In genomic region chr9:126325779-126326178, GRCh38 we compare ENCODE assay signal across 9 cellular contexts. TPM values are rescaled to one million over a fixed set of nuclear protein-coding genes. Genes with fewer than 3 reads are reported as not detected.
DNase-seq lines count a peak whose midpoint lies in the region; ATAC-seq and TF ChIP-seq lines count a peak whose summit lies in the region.
"Had no signal": no experiment of that assay in that cellular context is flagged by ENCODE, and none has a peak within 500 bp of the region (broad histone marks: within the 10 kb centered on the region; RNA-seq: fewer than 3 reads in every experiment).

No MANE protein-coding gene starts in this region.

- peak overlapping the region; percentile 85 for H3K27ac Mint-ChIP-seq in osteocyte (ENCODE audit: unreplicated experiment)

- no peak for TF ChIP-seq CTCF in BJ (IDR thresholded peaks at IDR 0.05; ENCODE audit: insufficient read depth, low read depth, low read length)
- no peak for TF ChIP-seq CTCF in osteocyte (IDR thresholded peaks at IDR 0.05)

- CTCF ChIA-PET in BJ (lab: Yijun Ruan, JAX) = interaction anchor here (0.8 to 1.5 kb wide), 3 partner anchors 73 to 232 kb away, joined by 4 to 6 read pairs (median 4); no protein-coding TSS in a partner anchor

- H3K4me1 ChIP-seq in duodenal mucosa (ENCODE audit: control insufficient read depth in 1 of 2, insufficient read depth in 2 of 2, low read length in 2 of 2) = peaks cover 4 to 11% of the 10 kb centered on the region in 2 donors

- H3K9me3 ChIP-seq in KOPT-K1 (ENCODE audit: insufficient read depth, low read length, poor library complexity, severe bottlenecking) = peaks cover 21% of the 10 kb centered on the region
- H3K9me3 ChIP-seq in duodenal mucosa (ENCODE audit: control insufficient read depth in 1 of 2, low read length in 2 of 2) = peaks cover 0 to 4% of the 10 kb centered on the region in 2 donors
- H3K9me3 ChIP-seq: body of pancreas had no signal

- no peaks in the 10 kb centered on the region for H3K36me3 ChIP-seq in BJ (ENCODE audit: control insufficient read depth, insufficient read depth, low read length)
- H3K36me3 ChIP-seq in KOPT-K1 (ENCODE audit: insufficient read depth, low read length) = no peaks in the 10 kb centered on the region
- no peaks in the 10 kb centered on the region for H3K36me3 ChIP-seq in duodenal mucosa (ENCODE audit: control insufficient read depth in 1 of 2, insufficient read depth in 2 of 2, low read length in 2 of 2)

- DNase-seq in BJ (ENCODE audit: low read depth) (no peak), osteocyte (ENCODE audit: extremely low spot score, unreplicated experiment) (no peak), retina (no peak), left colon (no peak), SIG-M5 treated with dmso at 0.1 percent for 504 hours (lab: John Stamatoyannopoulos, UW; ENCODE audit: unreplicated experiment) (no peak), NCI-H524 (lab: John Stamatoyannopoulos, UW) (no peak)

- peaks cover 32% of the 10 kb centered on the region for H3K4me1 Mint-ChIP-seq in osteocyte (ENCODE audit: unreplicated experiment)

- peak overlapping the region; percentile 75 for H3K4me3 Mint-ChIP-seq in osteocyte (ENCODE audit: unreplicated experiment)

- peak overlapping the region; percentile 38 to 60 for H3K9ac ChIP-seq in duodenal mucosa (ENCODE audit: low read depth in 1 of 2, low read length in 2 of 2)

- H3K36me3 Mint-ChIP-seq in osteocyte (ENCODE audit: unreplicated experiment) = peaks cover 8% of the 10 kb centered on the region

- peaks cover 7% of the 10 kb centered on the region for H3K9me3 Mint-ChIP-seq in osteocyte (ENCODE audit: unreplicated experiment)

- POLR2A ChIA-PET in BJ (lab: Charles Lee) = no interaction called here

- intact Hi-C loops in left colon (cut with DNase I, micrococcal nuclease) = no loop called here

- H3K27ac ChIP-seq in KOPT-K1 (ENCODE audit: low read depth, low read length, poor library complexity, severe bottlenecking) = peak overlapping the region; percentile 71
- no peak overlapping the region for H3K27ac ChIP-seq in duodenal mucosa (ENCODE audit: low read depth, low read length)

- no peaks in the 10 kb centered on the region for H3K27me3 ChIP-seq in BJ (ENCODE audit: control insufficient read depth, insufficient read depth, low read length)
- H3K27me3 ChIP-seq in duodenal mucosa (ENCODE audit: control insufficient read depth in 1 of 2, insufficient read depth in 2 of 2, low read length in 2 of 2) = no peaks in the 10 kb centered on the region
- H3K27me3 ChIP-seq: body of pancreas had no signal

- H3K4me3 ChIP-seq in BJ (ENCODE audit: low read depth, low read length) (peak overlapping the region; percentile 58), duodenal mucosa (ENCODE audit: low read depth in 1 of 2, low read length in 2 of 2) (peak overlapping the region; percentile 27 to 59)
- H3K4me3 ChIP-seq: body of pancreas had no signal

- H3K27me3 Mint-ChIP-seq in osteocyte (ENCODE audit: unreplicated experiment) = no peaks in the 10 kb centered on the region

- no peak for ATAC-seq in left colon

RNA-seq across cellular contexts. Expression of gene MVB12B, which starts 0.8 kb away (rescaled TPM):
- polyA plus RNA-seq in BJ (2011; rRNA removed) = 2.1 and 2.7 TPM in 2 replicates
- 5.1 and 6.4 TPM in 2 replicates for polyA minus RNA-seq in BJ (2011; rRNA and poly(A)+ RNA removed)
- 18.7 and 20.2 TPM in 2 replicates for total RNA-seq in osteocyte
- total RNA-seq in left colon = 10 to 100 TPM; 16.1 to 17.2 TPM
